In genomic region chr17:40063034-40063765, GRCh38 we compare ENCODE assay signal across 1 cellular context.
TF ChIP-seq lines count a peak whose summit lies in the region.

No MANE protein-coding gene starts in this region.

TF ChIP-seq in HepG2, 621 proteins besides CTCF, POLR2A, EP300 and RAD21 (continued from another document and continues in another):
- TF ChIP-seq ARID5B (CRISPR knock-in tag; IDR thresholded peaks at IDR 0.05) = no peak; the same call in 1 of the 2 replicates
- no peak for TF ChIP-seq IRX3 (CRISPR knock-in tag; IDR thresholded peaks at IDR 0.05; ENCODE audit: borderline replicate concordance, low read depth)
- TF ChIP-seq USF2 (IDR thresholded peaks at IDR 0.05; ENCODE audit: low read depth, low read length) = no peak
- no peak for TF ChIP-seq USF2 (CRISPR knock-in tag; IDR thresholded peaks at IDR 0.05; ENCODE audit: borderline replicate concordance)
- no peak for TF ChIP-seq ZNF543 (CRISPR knock-in tag; IDR thresholded peaks at IDR 0.05)
- no peak for TF ChIP-seq ZNF513 (CRISPR knock-in tag; conservative IDR thresholded peaks at IDR 0.05)
- no peak for TF ChIP-seq ZNF414 (CRISPR knock-in tag; IDR thresholded peaks at IDR 0.05)
- TF ChIP-seq KMT2A (CRISPR knock-in tag; IDR thresholded peaks at IDR 0.05) = peak; percentile 34; the same call in 1 of the 2 replicates
- TF ChIP-seq ISX (CRISPR knock-in tag; conservative IDR thresholded peaks at IDR 0.05) = no peak
- no peak for TF ChIP-seq FIP1L1 (IDR thresholded peaks at IDR 0.05; ENCODE audit: borderline replicate concordance, insufficient read depth, low read depth, low read length)
- TF ChIP-seq PHF5A (CRISPR knock-in tag; IDR thresholded peaks at IDR 0.05; ENCODE audit: low read depth, unreplicated experiment) = no peak
- TF ChIP-seq ZNF329 (CRISPR knock-in tag; IDR thresholded peaks at IDR 0.05; ENCODE audit: low read depth) = no peak
- TF ChIP-seq BCLAF1 (IDR thresholded peaks at IDR 0.05) = no peak
- no peak for TF ChIP-seq ZMAT5 (CRISPR knock-in tag; IDR thresholded peaks at IDR 0.05; ENCODE audit: borderline replicate concordance, low read depth)
- TF ChIP-seq RFX3 (CRISPR knock-in tag; IDR thresholded peaks at IDR 0.05) = no peak
- TF ChIP-seq FOXA3 (CRISPR knock-in tag; IDR thresholded peaks at IDR 0.05) = no peak; the same call in 1 of the 2 replicates
- TF ChIP-seq RARG (CRISPR knock-in tag; IDR thresholded peaks at IDR 0.05; ENCODE audit: low read depth) = no peak
- TF ChIP-seq HNRNPK (IDR thresholded peaks at IDR 0.05; ENCODE audit: low read depth, low read length, poor library complexity, severe bottlenecking) = peak; percentile 66
- TF ChIP-seq ZNF609 (CRISPR knock-in tag; IDR thresholded peaks at IDR 0.05; ENCODE audit: borderline replicate concordance) = no peak
- TF ChIP-seq SRY (CRISPR knock-in tag; IDR thresholded peaks at IDR 0.05) = 0 out of 2 replicates have a peak, but pooled peaks have one; percentile 42
- TF ChIP-seq KLF9 (CRISPR knock-in tag; IDR thresholded peaks at IDR 0.05; ENCODE audit: low read depth) = no peak
- TF ChIP-seq ZSCAN20 (CRISPR knock-in tag; IDR thresholded peaks at IDR 0.05; ENCODE audit: borderline replicate concordance) = 0 out of 2 replicates have a peak, but pooled peaks have one; percentile 42
- TF ChIP-seq YEATS2 (CRISPR knock-in tag; IDR thresholded peaks at IDR 0.05; ENCODE audit: borderline replicate concordance) = no peak
- TF ChIP-seq MTF1 (CRISPR knock-in tag; IDR thresholded peaks at IDR 0.05) = no peak
- TF ChIP-seq DR1 (CRISPR knock-in tag; IDR thresholded peaks at IDR 0.05) = peak; percentile 55; the same call in 1 of the 2 replicates
- TF ChIP-seq ZNF432 (CRISPR knock-in tag; IDR thresholded peaks at IDR 0.05; ENCODE audit: borderline replicate concordance) = no peak
- no peak for TF ChIP-seq NR1H2 (CRISPR knock-in tag; IDR thresholded peaks at IDR 0.05; ENCODE audit: borderline replicate concordance, low read depth)
- TF ChIP-seq PHF21A (CRISPR knock-in tag; IDR thresholded peaks at IDR 0.05) = no peak
- TF ChIP-seq ELF1 (CRISPR knock-in tag; IDR thresholded peaks at IDR 0.05) = no peak
- TF ChIP-seq HINFP (CRISPR knock-in tag; IDR thresholded peaks at IDR 0.05; ENCODE audit: low read depth) = no peak
- TF ChIP-seq NCOA5 (CRISPR knock-in tag; IDR thresholded peaks at IDR 0.05) = no peak
- peak; percentile 71; the same call in 1 of the 2 replicates for TF ChIP-seq AHR (CRISPR knock-in tag; IDR thresholded peaks at IDR 0.05)
- no peak for TF ChIP-seq ZNF12 (CRISPR knock-in tag; IDR thresholded peaks at IDR 0.05)
- no peak for TF ChIP-seq IRF9 (CRISPR knock-in tag; IDR thresholded peaks at IDR 0.05; ENCODE audit: borderline replicate concordance)
- TF ChIP-seq ZNF891 (CRISPR knock-in tag; IDR thresholded peaks at IDR 0.05) = no peak
- TF ChIP-seq GMEB2 (CRISPR knock-in tag; IDR thresholded peaks at IDR 0.05; ENCODE audit: low read depth) = no peak
- TF ChIP-seq ZNF367 (CRISPR knock-in tag; IDR thresholded peaks at IDR 0.05; ENCODE audit: borderline replicate concordance) = no peak
- TF ChIP-seq ZC3H4 (CRISPR knock-in tag; IDR thresholded peaks at IDR 0.05; ENCODE audit: borderline replicate concordance) = no peak
- no peak for TF ChIP-seq SMARCC2 (IDR thresholded peaks at IDR 0.05)
- no peak for TF ChIP-seq ZNF10 (CRISPR knock-in tag; IDR thresholded peaks at IDR 0.05; ENCODE audit: borderline replicate concordance, low read depth)
- no peak for TF ChIP-seq ZNF652 (CRISPR knock-in tag; IDR thresholded peaks at IDR 0.05; ENCODE audit: borderline replicate concordance, low read depth)
- no peak for TF ChIP-seq CC2D1A (CRISPR knock-in tag; IDR thresholded peaks at IDR 0.05)
